Comparison of ENCODE assay signal across 13 cellular contexts in genomic region chr12:127389923-127390322, GRCh38.
DNase-seq lines count a peak whose midpoint lies in the region; ATAC-seq and TF ChIP-seq lines count a peak whose summit lies in the region.
"Had no signal": no experiment of that assay in that cellular context is flagged by ENCODE, and none has a peak within 500 bp of the region (broad histone marks: within the 10 kb centered on the region; RNA-seq: fewer than 3 reads in every experiment).

No MANE protein-coding gene starts in this region.

- no peak overlapping the region for H3K4me3 Mint-ChIP-seq in progenitor cell of endocrine pancreas (ENCODE audit: low read depth)
- H3K4me3 Mint-ChIP-seq: stimulated activated naive CD8-positive, alpha-beta T cell treated with anti-CD3 and anti-CD28 coated beads, Interleukin-15, amount 100 ng/mL, for 72 hours had no signal

- no peak overlapping the region for H2AFZ ChIP-seq in GM23248
- H2AFZ ChIP-seq in fibroblast of lung (ENCODE audit: low read length): no peak overlapping the region

- H3K27me3 Mint-ChIP-seq in progenitor cell of endocrine pancreas: peaks cover 2% of the 10 kb centered on the region

- no peaks in the 10 kb centered on the region for H3K36me3 ChIP-seq in GM23248 (ENCODE audit: low read depth)
- H3K36me3 ChIP-seq in fibroblast of lung (ENCODE audit: control insufficient read depth, insufficient read depth, low read length): no peaks in the 10 kb centered on the region
- no peaks in the 10 kb centered on the region for H3K36me3 ChIP-seq in stomach
- H3K36me3 ChIP-seq: esophagus muscularis mucosa had no signal

- H3K4me3 ChIP-seq in GM23248 (no peak overlapping the region), fibroblast of lung (replicated peaks in 1 of 4; ENCODE audit: control extremely low read depth in 1 of 4, insufficient read depth in 1 of 4, low read depth in 3 of 4, low read length in 4 of 4) (no peak overlapping the region), stomach (no peak overlapping the region)
- H3K4me3 ChIP-seq: esophagus muscularis mucosa had no signal

- H3F3A ChIP-seq in GM23248 (ENCODE audit: insufficient read depth): peaks cover 5% of the 10 kb centered on the region; the same call in 1 of the 2 replicates

- H3K27me3 ChIP-seq in GM23248 (replicated peaks; ENCODE audit: insufficient read depth) (no peaks in the 10 kb centered on the region), fibroblast of lung (ENCODE audit: control insufficient read depth, insufficient read depth, low read length) (no peaks in the 10 kb centered on the region), stomach (peaks cover 0 to 34% (median 0%) of the 10 kb centered on the region in 3 donors)

- no peaks in the 10 kb centered on the region for H3K36me3 Mint-ChIP-seq in progenitor cell of endocrine pancreas (ENCODE audit: insufficient read depth)

- no peak for TF ChIP-seq POLR2A in stomach (IDR thresholded peaks at IDR 0.05)

- no peaks in the 10 kb centered on the region for H3K9me2 ChIP-seq in GM23248 (ENCODE audit: insufficient read depth)

- no peaks in the 10 kb centered on the region for H3K9me3 ChIP-seq in GM23248 (ENCODE audit: low read depth)
- no peaks in the 10 kb centered on the region for H3K9me3 ChIP-seq in fibroblast of lung (ENCODE audit: control insufficient read depth, insufficient read depth, low read depth, low read length)
- no peaks in the 10 kb centered on the region for H3K9me3 ChIP-seq in stomach
- H3K9me3 ChIP-seq: esophagus muscularis mucosa had no signal

- intact Hi-C loops in stomach (cut with DNase I; ENCODE audit: low total_unique reads): loop anchor here (5.0 kb wide), 1 partner anchor 283 kb away; no protein-coding TSS in a partner anchor

- no peak overlapping the region for H3K27ac Mint-ChIP-seq in progenitor cell of endocrine pancreas
- H3K27ac Mint-ChIP-seq: stimulated activated naive CD8-positive, alpha-beta T cell treated with anti-CD3 and anti-CD28 coated beads, Interleukin-15, amount 100 ng/mL, for 72 hours had no signal

- H3K4me1 ChIP-seq in GM23248 (ENCODE audit: insufficient read depth): peaks cover 18% of the 10 kb centered on the region
- H3K4me1 ChIP-seq in fibroblast of lung (ENCODE audit: control insufficient read depth, extremely low read depth, insufficient read depth, low read length): peaks cover 2% of the 10 kb centered on the region
- H3K4me1 ChIP-seq in stomach: no peaks in the 10 kb centered on the region

- no peak for TF ChIP-seq EP300 in stomach (IDR thresholded peaks at IDR 0.05)

- H4K20me1 ChIP-seq in GM23248 (ENCODE audit: insufficient read depth) (no peaks in the 10 kb centered on the region), fibroblast of lung (ENCODE audit: control insufficient read depth, extremely low read depth, insufficient read depth, low read length) (no peaks in the 10 kb centered on the region)

- no peak for ATAC-seq in GM21367 (IDR thresholded peaks at IDR 0.05; ENCODE audit: unreplicated experiment)
- no peak for ATAC-seq in HG03039 (IDR thresholded peaks at IDR 0.05; ENCODE audit: unreplicated experiment)
- ATAC-seq: Right ventricle myocardium inferior; stimulated activated naive CD8-positive, alpha-beta T cell treated with anti-CD3 and anti-CD28 coated beads, Interleukin-15, amount 100 ng/mL, for 72 hours had no signal

- DNase-seq in GM23248 (peak; percentile 84), RKO (ENCODE audit: low spot score) (peak; percentile 7), fibroblast of lung (ENCODE audit: low read depth in 2 of 2) (peak; percentile 29 to 90), progenitor cell of endocrine pancreas (ENCODE audit: low spot score, unreplicated experiment) (peak; percentile 56), foreskin melanocyte (no peak), stomach (no peak)
- DNase-seq: activated CD4-positive, alpha-beta T cell treated with anti-CD3 and anti-CD28 coated beads, Interleukin-2, amount 50 U/mL, for 48 hours; GDM1; stimulated activated naive CD8-positive, alpha-beta T cell treated with anti-CD3 and anti-CD28 coated beads, Interleukin-15, amount 100 ng/mL, for 72 hours had no signal

- no peaks in the 10 kb centered on the region for H3K9me3 Mint-ChIP-seq in progenitor cell of endocrine pancreas (ENCODE audit: low read depth)
- H3K9me3 Mint-ChIP-seq: stimulated activated naive CD8-positive, alpha-beta T cell treated with anti-CD3 and anti-CD28 coated beads, Interleukin-15, amount 100 ng/mL, for 72 hours had no signal

- no peaks in the 10 kb centered on the region for H3K79me2 ChIP-seq in GM23248 (ENCODE audit: insufficient read depth)
- H3K79me2 ChIP-seq in fibroblast of lung (ENCODE audit: control insufficient read depth, insufficient read depth, low read length): no peaks in the 10 kb centered on the region

- no peak overlapping the region for H3K9ac ChIP-seq in GM23248
- H3K9ac ChIP-seq in fibroblast of lung (ENCODE audit: insufficient read depth, low read length): no peak overlapping the region

- 0 to 4% methylated on average over 2 of the region's 2 CpGs for WGBS in GM23248 (ENCODE audit: low coverage in 1 of 2, low lambda C conversion rate in 2 of 2, missing lambda C conversion rate in 2 of 2), 2 experiments
- WGBS in stomach, 5 donors: 5 to 15% (median 7%) methylated on average over 2 of the region's 2 CpGs

- no peak for TF ChIP-seq CTCF in fibroblast of lung (conservative IDR thresholded peaks at IDR 0.05 in 1 of 2, IDR thresholded peaks at IDR 0.05 in 1 of 2; ENCODE audit: low read depth in 1 of 2, low read length in 2 of 2)
- TF ChIP-seq CTCF in progenitor cell of endocrine pancreas (IDR thresholded peaks at IDR 0.05; ENCODE audit: unreplicated experiment): peak; percentile 9
- TF ChIP-seq CTCF in stomach (IDR thresholded peaks at IDR 0.05): no peak

- H3K4me2 ChIP-seq in GM23248 (ENCODE audit: unreplicated experiment) (no peak overlapping the region), fibroblast of lung (ENCODE audit: extremely low read depth, insufficient read depth, low read length) (no peak overlapping the region)

- peaks cover 4% of the 10 kb centered on the region for H3K4me1 Mint-ChIP-seq in progenitor cell of endocrine pancreas (ENCODE audit: low read depth)
- H3K4me1 Mint-ChIP-seq: stimulated activated naive CD8-positive, alpha-beta T cell treated with anti-CD3 and anti-CD28 coated beads, Interleukin-15, amount 100 ng/mL, for 72 hours had no signal

- H3K27ac ChIP-seq in GM23248 (no peak overlapping the region), fibroblast of lung (ENCODE audit: insufficient read depth, low read length) (no peak overlapping the region), stomach (no peak overlapping the region)
- H3K27ac ChIP-seq: esophagus muscularis mucosa had no signal

- in situ Hi-C loops in GM23248 (cut with MboI): loop anchor here (25.0 kb wide), 1 partner anchor 522 kb away; no protein-coding TSS in a partner anchor

Comparison
In these comparisons a context has a peak if more than half of its experiments do, and no peak if none do; other contexts are left out.
1. DNase-seq: peak in GM23248 (single experiment), RKO (single experiment), fibroblast of lung (2 of 2) and progenitor cell of endocrine pancreas (single experiment); none in foreskin melanocyte (single experiment) and stomach (single experiment).